Comparison of ENCODE assay signal across 1 cellular context in genomic region chr20:2132461-2132901, GRCh38.
TF ChIP-seq lines count a peak whose summit lies in the region.

No MANE protein-coding gene starts in this region.

TF ChIP-seq in IMR-90, 13 proteins besides CTCF, POLR2A, EP300 and RAD21 (continued from another document):
- TF ChIP-seq BHLHE40 (IDR thresholded peaks at IDR 0.05; ENCODE audit: low read depth, low read length): no peak
- no peak for TF ChIP-seq FOS (IDR thresholded peaks at IDR 0.05; ENCODE audit: low read depth, low read length)
- no peak for TF ChIP-seq USF2 (IDR thresholded peaks at IDR 0.05; ENCODE audit: low read depth, low read length)
- TF ChIP-seq RCOR1 (IDR thresholded peaks at IDR 0.05; ENCODE audit: insufficient replicate concordance, low read length): no peak
TF ChIP-seq in IMR-90: peak in this region for 0.
